23 cellular contexts compared by ENCODE assay signal in the genomic region with DNA sequence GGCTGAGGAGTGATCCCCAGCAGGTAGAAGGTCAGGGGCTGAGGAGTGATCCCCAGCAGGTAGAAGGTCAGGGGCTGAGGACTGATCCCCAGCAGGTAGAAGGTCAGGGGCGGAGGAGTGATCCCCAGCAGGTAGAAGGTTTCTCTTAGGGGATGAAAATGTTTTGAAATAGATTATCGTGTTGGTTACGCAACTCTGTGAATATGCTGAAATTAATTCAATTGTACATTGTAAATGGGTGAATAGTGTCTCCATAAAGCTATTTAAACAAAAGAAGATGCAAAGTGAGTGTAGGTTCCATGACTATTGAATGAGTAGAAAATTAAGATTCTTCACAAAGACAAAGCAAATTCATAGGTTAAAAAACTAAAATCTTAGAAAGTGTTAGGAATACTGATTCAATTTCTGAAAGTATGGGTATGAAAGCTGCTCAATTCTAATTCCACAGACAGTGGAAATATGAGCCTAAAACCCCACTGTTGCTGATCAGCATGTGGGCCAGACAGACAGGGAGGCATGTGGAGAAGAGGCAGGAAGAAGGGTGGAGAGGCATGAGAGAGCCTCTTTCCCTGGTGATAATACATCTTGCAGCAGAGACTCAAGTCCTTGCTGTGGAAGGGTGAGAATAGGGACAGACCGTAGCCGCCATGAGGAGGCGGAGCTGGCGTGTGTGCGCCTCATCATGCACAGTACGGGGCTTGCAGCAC.
"Had no signal": no experiment of that assay in that cellular context is flagged by ENCODE, and none has a peak within 500 bp of the region (broad histone marks: within the 10 kb centered on the region; RNA-seq: fewer than 3 reads in every experiment).

No MANE protein-coding gene starts in this region.

- H3K4me3 ChIP-seq: ascending aorta, esophagus muscularis mucosa, mucosa of descending colon, right atrium auricular region, transverse colon, vagina had no signal

- FAIRE-seq: endometrium, small intestine had no signal

- H3K9me3 ChIP-seq: ascending aorta, esophagus muscularis mucosa, mucosa of descending colon, right atrium auricular region, transverse colon, vagina had no signal

- H3K4me1 ChIP-seq: ascending aorta, esophagus muscularis mucosa, foreskin keratinocyte, right atrium auricular region, transverse colon, vagina had no signal

- DNase-seq: activated CD4-positive, alpha-beta T cell treated with anti-CD3 and anti-CD28 coated beads, Interleukin-2, amount 10 ng/mL, durations not matched to agents 24 days and 14 days; activated CD4-positive, CD25-positive, alpha-beta regulatory T cell; activated CD8-positive, alpha-beta T cell treated with anti-CD3 and anti-CD28 coated beads, Interleukin-2, amount 10 ng/mL, durations not matched to agents 7 days and 5 days; activated naive CD4-positive, alpha-beta T cell treated with Interleukin-2 at 50 U/mL for 16 hours; foreskin keratinocyte; glutamatergic neuron; hypothalamus; left ventricle myocardium superior; mucosa of descending colon; naive thymus-derived CD8-positive, alpha-beta T cell; posterior cingulate gyrus; small intestine; stimulated activated CD4-positive, alpha-beta T cell treated with anti-CD3 and anti-CD28 coated beads, Interleukin-4, amount 100 ng/mL, for 4 hours; stimulated activated CD8-positive, alpha-beta memory T cell treated with anti-CD3 and anti-CD28 coated beads, Interleukin-4, amount 100 ng/mL, for 48 hours; stimulated activated naive CD8-positive, alpha-beta T cell treated with anti-CD3 and anti-CD28 coated beads, Interleukin-15, Interleukin-2, amounts not matched to agents 100 U/mL and 50 U/mL, for 24 hours; transverse colon had no signal

- H3K9me3 Mint-ChIP-seq: activated CD4-positive, alpha-beta T cell treated with anti-CD3 and anti-CD28 coated beads, Interleukin-2, amount 10 ng/mL, durations not matched to agents 24 days and 14 days; T-helper 2 cell treated with Interferon-gamma antibody and Interleukin-4, amounts not matched to agents 5 μg/mL and 100 μg/mL, for 36 hours had no signal

- H3K27ac Mint-ChIP-seq: activated CD4-positive, alpha-beta T cell treated with anti-CD3 and anti-CD28 coated beads, Interleukin-2, amount 10 ng/mL, durations not matched to agents 24 days and 14 days; activated CD8-positive, alpha-beta T cell treated with anti-CD3 and anti-CD28 coated beads, Interleukin-2, amount 10 ng/mL, durations not matched to agents 7 days and 5 days; memory B cell; T-helper 2 cell treated with Interferon-gamma antibody and Interleukin-4, amounts not matched to agents 5 μg/mL and 100 μg/mL, for 36 hours had no signal

- H3K27ac ChIP-seq: ascending aorta, esophagus muscularis mucosa, foreskin keratinocyte, right atrium auricular region, transverse colon, vagina had no signal

- ATAC-seq: activated CD8-positive, alpha-beta T cell treated with anti-CD3 and anti-CD28 coated beads, Interleukin-2, amount 10 ng/mL, durations not matched to agents 7 days and 5 days; foreskin keratinocyte; left ventricle myocardium superior; mucosa of descending colon; naive thymus-derived CD8-positive, alpha-beta T cell; stimulated activated naive CD8-positive, alpha-beta T cell treated with anti-CD3 and anti-CD28 coated beads, Interleukin-15, Interleukin-2, amounts not matched to agents 100 U/mL and 50 U/mL, for 24 hours had no signal

- H3K27me3 Mint-ChIP-seq: activated CD4-positive, alpha-beta T cell treated with anti-CD3 and anti-CD28 coated beads, Interleukin-2, amount 10 ng/mL, durations not matched to agents 24 days and 14 days; memory B cell; naive thymus-derived CD8-positive, alpha-beta T cell had no signal

- H3K4me3 Mint-ChIP-seq: activated CD4-positive, alpha-beta T cell treated with anti-CD3 and anti-CD28 coated beads, Interleukin-2, amount 10 ng/mL, durations not matched to agents 24 days and 14 days; activated CD8-positive, alpha-beta T cell treated with anti-CD3 and anti-CD28 coated beads, Interleukin-2, amount 10 ng/mL, durations not matched to agents 7 days and 5 days; memory B cell; naive thymus-derived CD8-positive, alpha-beta T cell; T-helper 2 cell treated with Interferon-gamma antibody and Interleukin-4, amounts not matched to agents 5 μg/mL and 100 μg/mL, for 36 hours had no signal

- H3K4me1 Mint-ChIP-seq: activated CD4-positive, alpha-beta T cell treated with anti-CD3 and anti-CD28 coated beads, Interleukin-2, amount 10 ng/mL, durations not matched to agents 24 days and 14 days; memory B cell had no signal

- H3K27me3 ChIP-seq: ascending aorta, esophagus muscularis mucosa, foreskin keratinocyte, right atrium auricular region, transverse colon, vagina had no signal
